Comparison of ENCODE assay signal across 17 cellular contexts in the genomic region with DNA sequence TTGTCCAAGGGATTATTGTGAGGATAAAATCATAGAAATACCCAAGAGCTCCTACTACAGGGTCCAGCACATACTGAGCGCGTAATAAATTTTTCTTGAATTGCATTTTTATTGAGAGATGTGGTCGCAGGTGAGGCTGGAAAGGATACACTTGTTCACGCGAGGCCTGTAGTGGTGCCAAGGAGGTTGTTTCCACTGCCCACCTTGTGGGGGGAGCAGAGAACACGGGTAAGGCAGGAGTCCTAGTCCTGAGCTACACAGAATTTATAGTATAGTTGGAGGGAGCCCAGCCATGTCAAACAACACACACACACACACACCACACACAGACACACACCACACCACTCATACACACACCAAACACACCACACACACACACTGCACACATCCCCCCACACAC.
"Had no signal": no experiment of that assay in that cellular context is flagged by ENCODE, and none has a peak within 500 bp of the region (broad histone marks: within the 10 kb centered on the region; RNA-seq: fewer than 3 reads in every experiment).

No MANE protein-coding gene starts in this region.

- H3K27me3 Mint-ChIP-seq: activated naive CD4-positive, alpha-beta T cell treated with anti-CD3 and anti-CD28 coated beads, Interleukin-2, amount 50 U/mL, for 24 hours had no signal

- H3K36me3 Mint-ChIP-seq: activated CD8-positive, alpha-beta memory T cell treated with anti-CD3 and anti-CD28 coated beads, Interleukin-2, amount 10 ng/mL, durations not matched to agents 7 days and 5 days; activated naive CD4-positive, alpha-beta T cell treated with anti-CD3 and anti-CD28 coated beads, Interleukin-2, amount 50 U/mL, for 24 hours had no signal

- H3K9me3 Mint-ChIP-seq: activated naive CD4-positive, alpha-beta T cell treated with anti-CD3 and anti-CD28 coated beads, Interleukin-2, amount 50 U/mL, for 24 hours; neural crest cell had no signal

- H3K36me3 ChIP-seq: adrenal gland, ovary had no signal

- H3K4me3 Mint-ChIP-seq: activated CD8-positive, alpha-beta memory T cell treated with anti-CD3 and anti-CD28 coated beads, Interleukin-2, amount 10 ng/mL, durations not matched to agents 7 days and 5 days; activated naive CD4-positive, alpha-beta T cell treated with anti-CD3 and anti-CD28 coated beads, Interleukin-2, amount 50 U/mL, for 24 hours; neural crest cell had no signal

- ATAC-seq: activated CD8-positive, alpha-beta memory T cell treated with anti-CD3 and anti-CD28 coated beads, Interleukin-2, amount 10 ng/mL, durations not matched to agents 7 days and 5 days; left lung had no signal

- H3K9me3 ChIP-seq: adrenal gland, left lung, ovary, right lobe of liver, stomach, testis had no signal

- H3K27ac Mint-ChIP-seq: activated CD8-positive, alpha-beta memory T cell treated with anti-CD3 and anti-CD28 coated beads, Interleukin-2, amount 10 ng/mL, durations not matched to agents 7 days and 5 days; activated naive CD4-positive, alpha-beta T cell treated with anti-CD3 and anti-CD28 coated beads, Interleukin-2, amount 50 U/mL, for 24 hours had no signal

- H3K4me1 ChIP-seq: adrenal gland, left lung, right lobe of liver, stomach, testis had no signal

- H3K4me3 ChIP-seq: adrenal gland, left lung, ovary, right lobe of liver, smooth muscle cell, stomach, testis had no signal

- H3K4me1 Mint-ChIP-seq: neural crest cell had no signal

- H3K27me3 ChIP-seq: adrenal gland, left lung, ovary, right lobe of liver, stomach, testis had no signal

- DNase-seq: activated CD4-positive, alpha-beta T cell treated with anti-CD3 and anti-CD28 coated beads for 1 hour; activated CD4-positive, alpha-beta T cell treated with anti-CD3 and anti-CD28 coated beads, Interleukin-2, amount 50 U/mL, for 4 hours; activated CD8-positive, alpha-beta memory T cell treated with anti-CD3 and anti-CD28 coated beads, Interleukin-2, amount 10 ng/mL, durations not matched to agents 7 days and 5 days; activated T-cell treated with anti-CD3 and anti-CD28 coated beads, Interleukin-2, amount 50 U/mL, for 1 hour; adrenal gland; erythroblast; islet precursor cell; left lung; mammary epithelial cell; ovary; right lobe of liver; stomach; T-helper 9 cell; testis had no signal
